32 cellular contexts compared by ENCODE assay signal in genomic region chr2:136796339-136796738, GRCh38. TPM values are rescaled to one million over a fixed set of nuclear protein-coding genes. Genes with fewer than 3 reads are reported as not detected.
DNase-seq lines count a peak whose midpoint lies in the region; ATAC-seq and TF ChIP-seq lines count a peak whose summit lies in the region.
"Had no signal": no experiment of that assay in that cellular context is flagged by ENCODE, and none has a peak within 500 bp of the region (broad histone marks: within the 10 kb centered on the region; RNA-seq: fewer than 3 reads in every experiment).

No MANE protein-coding gene starts in this region.

- H3K4me1 Mint-ChIP-seq in GM23338 (peaks cover 6% of the 10 kb centered on the region), WTC11 (peaks cover 10% of the 10 kb centered on the region)
- H3K4me1 Mint-ChIP-seq: activated naive CD8-positive, alpha-beta T cell treated with anti-CD3 and anti-CD28 coated beads, Interleukin-2, amount 50 U/mL, for 24 hours; central memory CD8-positive, alpha-beta T cell; stimulated activated memory B cell treated with anti-CD40 and anti-IgM and Interleukin-4, amounts not matched to agents 10 μg/mL and 1 μg/mL and 100 μg/mL, for 72 hours had no signal

- no peaks in the 10 kb centered on the region for H3F3A ChIP-seq in GM23338 (replicated peaks; ENCODE audit: low read depth)

- no peaks in the 10 kb centered on the region for H3K36me3 Mint-ChIP-seq in GM23338 (ENCODE audit: low read depth)
- H3K36me3 Mint-ChIP-seq in WTC11 = no peaks in the 10 kb centered on the region
- H3K36me3 Mint-ChIP-seq: stimulated activated memory B cell treated with anti-CD40 and anti-IgM and Interleukin-4, amounts not matched to agents 10 μg/mL and 1 μg/mL and 100 μg/mL, for 72 hours had no signal

- POLR2A ChIA-PET in WTC11 (lab: Charles Lee) = no interaction called here

- H3K9me3 Mint-ChIP-seq in GM23338 (no peaks in the 10 kb centered on the region), WTC11 (no peaks in the 10 kb centered on the region)
- H3K9me3 Mint-ChIP-seq: activated naive CD8-positive, alpha-beta T cell treated with anti-CD3 and anti-CD28 coated beads, Interleukin-2, amount 50 U/mL, for 24 hours; central memory CD8-positive, alpha-beta T cell; stimulated activated memory B cell treated with anti-CD40 and anti-IgM and Interleukin-4, amounts not matched to agents 10 μg/mL and 1 μg/mL and 100 μg/mL, for 72 hours had no signal

- no peak overlapping the region for H3K4me3 Mint-ChIP-seq in GM23338
- no peak overlapping the region for H3K4me3 Mint-ChIP-seq in WTC11
- H3K4me3 Mint-ChIP-seq: activated CD8-positive, alpha-beta T cell treated with anti-CD3 and anti-CD28 coated beads, Interleukin-2, amount 10 ng/mL, durations not matched to agents 7 days and 5 days; activated naive CD8-positive, alpha-beta T cell treated with anti-CD3 and anti-CD28 coated beads, Interleukin-2, amount 50 U/mL, for 24 hours; central memory CD8-positive, alpha-beta T cell; stimulated activated memory B cell treated with anti-CD40 and anti-IgM and Interleukin-4, amounts not matched to agents 10 μg/mL and 1 μg/mL and 100 μg/mL, for 72 hours had no signal

- DNase-seq in GM23338 (ENCODE audit: low spot score) = peak; percentile 43
- DNase-seq in WTC11 (ENCODE audit: low spot score) = no peak
- no peak for DNase-seq in right lobe of liver
- no peak for DNase-seq in effector CD4-positive, alpha-beta T cell
- DNase-seq in stimulated activated CD4-positive, alpha-beta T cell treated with anti-CD3 and anti-CD28 coated beads, Interleukin-2, amount 100 ng/mL, for 24 hours = no peak
- no peak for DNase-seq in Right ventricle myocardium inferior (ENCODE audit: missing footprints)
- DNase-seq: activated CD4-positive, alpha-beta T cell treated with anti-CD3 and anti-CD28 coated beads for 1 hour; activated CD8-positive, alpha-beta T cell treated with anti-CD3 and anti-CD28 coated beads, Interleukin-2, amount 10 ng/mL, durations not matched to agents 7 days and 5 days; activated gamma-delta T cell; activated naive CD8-positive, alpha-beta T cell treated with anti-CD3 and anti-CD28 coated beads, Interleukin-2, amount 50 U/mL, for 24 hours; activated T-cell treated with anti-CD3 and anti-CD28 coated beads for 4 hours; Calu3; heart right ventricle; mesendoderm; NCI-H1105 treated with DMSO at 0.1 percent for 48 hours; NCI-H2081 treated with DMSO at 0.1 percent for 48 hours; NCI-H446 treated with DMSO at 0.1 percent for 48 hours; NK-92 treated with Interleukin-12 subunit alpha and Interleukin-12 subunit beta, amount 100 ng/mL, for 24 hours; nucleus accumbens; small intestine; stimulated activated CD4-positive, alpha-beta T cell treated with anti-CD3 and anti-CD28 coated beads, Interleukin-4, amount 100 ng/mL, for 1 hour had no signal

- H2AFZ ChIP-seq in GM23338 = no peak overlapping the region

- intact Hi-C loops in right lobe of liver (cut with DNase I) = no loop called here
- intact Hi-C loops in Right ventricle myocardium inferior (cut with DNase I) = no loop called here

- no peaks in the 10 kb centered on the region for H3K79me2 ChIP-seq in GM23338 (replicated peaks; ENCODE audit: insufficient read depth)

- TF ChIP-seq POLR2A in right lobe of liver (IDR thresholded peaks at IDR 0.05) = no peak

- H3K36me3 ChIP-seq in GM23338 (ENCODE audit: insufficient read depth) (no peaks in the 10 kb centered on the region), right lobe of liver (no peaks in the 10 kb centered on the region)
- H3K36me3 ChIP-seq: BLaER1 treated with 17β-estradiol and CSF1 and Interleukin-3, amounts not matched to agents 10 nM and 100 nM; heart right ventricle; SJSA1 had no signal

- peaks cover 2% of the 10 kb centered on the region; the same call in 1 of the 2 replicates for H3K9me2 ChIP-seq in GM23338 (ENCODE audit: insufficient read depth)

- H3K9me3 ChIP-seq in right lobe of liver = no peaks in the 10 kb centered on the region
- H3K9me3 ChIP-seq: BLaER1 treated with 17β-estradiol and CSF1 and Interleukin-3, amounts not matched to agents 10 nM and 100 nM; heart right ventricle; SJSA1 had no signal

- peak; percentile 40 for TF ChIP-seq CTCF in C4-2B (conservative IDR thresholded peaks at IDR 0.05)
- TF ChIP-seq CTCF in GM23338 (conservative IDR thresholded peaks at IDR 0.05; ENCODE audit: low read depth in 2 of 2) = peak; percentile 55 to 72
- TF ChIP-seq CTCF in WTC11 (IDR thresholded peaks at IDR 0.05) = no peak
- peak in 3 of 4 donors; percentile 18 to 43 (median 22) for TF ChIP-seq CTCF in right lobe of liver (IDR thresholded peaks at IDR 0.05)

- no peaks in the 10 kb centered on the region for H4K20me1 ChIP-seq in GM23338 (replicated peaks; ENCODE audit: insufficient read depth)
- H4K20me1 ChIP-seq: BLaER1 treated with 17β-estradiol and CSF1 and Interleukin-3, amounts not matched to agents 10 nM and 100 nM had no signal

- peak; percentile 40; the same call in 2 of the 3 replicates for ATAC-seq in GM23338
- ATAC-seq in WTC11 = peak; percentile 67
- ATAC-seq in right lobe of liver = no peak
- no peak for ATAC-seq in GM19023 (IDR thresholded peaks at IDR 0.05; ENCODE audit: unreplicated experiment)
- ATAC-seq in Right ventricle myocardium inferior = no peak
- ATAC-seq: activated CD8-positive, alpha-beta T cell treated with anti-CD3 and anti-CD28 coated beads, Interleukin-2, amount 10 ng/mL, durations not matched to agents 7 days and 5 days; activated naive CD8-positive, alpha-beta T cell treated with anti-CD3 and anti-CD28 coated beads, Interleukin-2, amount 50 U/mL, for 24 hours; heart right ventricle; left lobe of liver; stimulated activated memory B cell treated with anti-CD40 and anti-IgM and Interleukin-4, amounts not matched to agents 10 μg/mL and 1 μg/mL and 100 μg/mL, for 72 hours had no signal

- H3K4me3 ChIP-seq in GM23338 (no peak overlapping the region), right lobe of liver (no peak overlapping the region)
- H3K4me3 ChIP-seq: BLaER1 treated with 17β-estradiol and CSF1 and Interleukin-3, amounts not matched to agents 10 nM and 100 nM; heart right ventricle; SJSA1 had no signal

- H3K4me1 ChIP-seq in GM23338 (ENCODE audit: insufficient read depth) (no peaks in the 10 kb centered on the region), right lobe of liver (no peaks in the 10 kb centered on the region)
- H3K4me1 ChIP-seq: BLaER1 treated with 17β-estradiol and CSF1 and Interleukin-3, amounts not matched to agents 10 nM and 100 nM; heart right ventricle; SJSA1 had no signal

- H3K27ac ChIP-seq in C4-2B = no peak overlapping the region
- H3K27ac ChIP-seq in GM23338 (ENCODE audit: low read depth) = no peak overlapping the region
- H3K27ac ChIP-seq in right lobe of liver = no peak overlapping the region
- H3K27ac ChIP-seq: BLaER1 treated with 17β-estradiol and CSF1 and Interleukin-3, amounts not matched to agents 10 nM and 100 nM; heart right ventricle; SJSA1 had no signal

- no peak overlapping the region for H3K27ac Mint-ChIP-seq in GM23338
- no peak overlapping the region for H3K27ac Mint-ChIP-seq in WTC11
- H3K27ac Mint-ChIP-seq: activated CD8-positive, alpha-beta T cell treated with anti-CD3 and anti-CD28 coated beads, Interleukin-2, amount 10 ng/mL, durations not matched to agents 7 days and 5 days; activated naive CD8-positive, alpha-beta T cell treated with anti-CD3 and anti-CD28 coated beads, Interleukin-2, amount 50 U/mL, for 24 hours; stimulated activated memory B cell treated with anti-CD40 and anti-IgM and Interleukin-4, amounts not matched to agents 10 μg/mL and 1 μg/mL and 100 μg/mL, for 72 hours had no signal

- no peaks in the 10 kb centered on the region for H3K27me3 Mint-ChIP-seq in GM23338 (ENCODE audit: insufficient read depth, low read depth, poor library complexity)
- no peaks in the 10 kb centered on the region for H3K27me3 Mint-ChIP-seq in WTC11 (ENCODE audit: low read depth)
- H3K27me3 Mint-ChIP-seq: central memory CD8-positive, alpha-beta T cell had no signal

- H3K27me3 ChIP-seq in GM23338 (ENCODE audit: insufficient read depth) (no peaks in the 10 kb centered on the region), right lobe of liver (no peaks in the 10 kb centered on the region)
- H3K27me3 ChIP-seq: BLaER1 treated with 17β-estradiol and CSF1 and Interleukin-3, amounts not matched to agents 10 nM and 100 nM; SJSA1 had no signal

- CTCF ChIA-PET in WTC11 (lab: Charles Lee) = interaction anchor here (0.7 to 0.8 kb wide), 2 partner anchors 8 to 14 kb away, joined by 3 to 4 read pairs; no protein-coding TSS in a partner anchor

- H3K4me2 ChIP-seq in GM23338 = no peak overlapping the region
- H3K4me2 ChIP-seq: BLaER1 treated with 17β-estradiol and CSF1 and Interleukin-3, amounts not matched to agents 10 nM and 100 nM had no signal

- 71% methylated on average over 3 of the region's 4 CpGs for WGBS in right lobe of liver (ENCODE audit: insufficient coverage, low coverage, low lambda C conversion rate, missing lambda C conversion rate)

TF ChIP-seq in GM23338, 12 proteins besides CTCF, POLR2A, EP300 and RAD21 (continues in another document):
- TF ChIP-seq JUNB (IDR thresholded peaks at IDR 0.05; ENCODE audit: unreplicated experiment) (no peak), ETS1 (IDR thresholded peaks at IDR 0.05) (no peak)

TF ChIP-seq in WTC11, 78 proteins besides CTCF, POLR2A, EP300 and RAD21:
- TF ChIP-seq NFYB (CRISPR knock-in tag; conservative IDR thresholded peaks at IDR 0.05; ENCODE audit: low read depth) (no peak), GTF2I (CRISPR knock-in tag; conservative IDR thresholded peaks at IDR 0.05) (no peak)

RNA-seq across cellular contexts. Expression of gene THSD7B, which starts 31.0 kb away (rescaled TPM):
- total RNA-seq in GM23338 (2014; rRNA removed; shearing (Covaris generic)) = 2.1 and 3.8 TPM in 2 replicates
- polyA plus RNA-seq in GM23338 (2016; fragmentation: Nextera tagmentation; extraction: Ambion mirVana) = 0.86 and 0.97 TPM in 2 replicates
- total RNA-seq in WTC11 (2021) (2.9 to 3.7 TPM (median 3.1 TPM) in 3 replicates), right lobe of liver (under 1 TPM; 0.07 to 0.89 (median 0.24) TPM), Right ventricle myocardium inferior (0.27 TPM)
- total RNA-seq: activated CD8-positive, alpha-beta T cell treated with anti-CD3 and anti-CD28 coated beads, Interleukin-2, amount 10 ng/mL, durations not matched to agents 7 days and 5 days; Calu3; Daoy; dermis microvascular lymphatic vessel endothelial cell; myocyte; T-helper 1 cell treated with Interleukin-12 subunit alpha and Interleukin-12 subunit beta and Interleukin-4 antibody, amounts not matched to agents 30 ng/mL and 1 ng/mL, for 36 hours had no signal

Comparison
In these comparisons a context has a peak if more than half of its experiments do, and no peak if none do; other contexts are left out.
1. ATAC-seq: peak in GM23338 (single experiment) and WTC11 (single experiment); none in right lobe of liver (0 of 4), GM19023 (single experiment) and Right ventricle myocardium inferior (single experiment).